In the genomic region with DNA sequence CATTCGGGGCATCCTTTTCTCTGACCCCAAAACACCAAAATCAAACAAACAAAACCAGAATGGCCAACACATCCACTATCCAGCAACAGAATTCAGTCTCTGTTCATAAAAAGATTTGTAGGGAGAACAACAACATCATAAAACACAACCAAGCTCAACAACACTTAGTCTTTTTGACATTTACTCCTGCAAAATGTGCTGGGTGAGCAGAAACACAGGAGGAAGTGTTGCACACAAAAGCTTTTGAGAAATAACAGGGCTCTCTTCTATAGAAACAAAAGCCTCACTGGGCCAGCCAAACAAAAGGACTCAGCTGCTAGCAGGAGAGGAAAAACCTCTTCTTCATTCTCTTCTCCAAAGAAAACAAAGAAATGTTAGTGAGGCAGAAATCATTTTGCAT, we compare ENCODE assay signal across 13 cellular contexts.
DNase-seq lines count a peak whose midpoint lies in the region; ATAC-seq lines count a peak whose summit lies in the region.
"Had no signal": no experiment of that assay in that cellular context is flagged by ENCODE, and none has a peak within 500 bp of the region (broad histone marks: within the 10 kb centered on the region; RNA-seq: fewer than 3 reads in every experiment).

No MANE protein-coding gene starts in this region.

- peak; percentile 18 for DNase-seq in NCI-H1417 treated with DMSO at 0.1 percent for 48 hours (lab: John Stamatoyannopoulos, UW)
- peak; percentile 13 for DNase-seq in brain pericyte (ENCODE audit: low read depth, low spot score)
- DNase-seq in inferior parietal cortex (ENCODE audit: extremely low spot score), result peak; percentile 70
- DNase-seq in smooth muscle cell of the brain vasculature (ENCODE audit: low read depth, low spot score), result peak; percentile 32
- DNase-seq in activated CD8-positive, alpha-beta T cell treated with anti-CD3 and anti-CD28 coated beads, Interleukin-2, amount 10 ng/mL, durations not matched to agents 7 days and 5 days, result no peak
- DNase-seq in naive thymus-derived CD4-positive, alpha-beta T cell, result no peak
- DNase-seq: activated CD4-positive, alpha-beta T cell treated with anti-CD3 and anti-CD28 coated beads for 48 hours; activated T-cell treated with anti-CD3 and anti-CD28 coated beads, Interleukin-2, amount 50 U/mL, for 1 hour; NCI-H1436 treated with DMSO at 0.1 percent for 48 hours; NCI-H524 treated with DMSO at 0.1 percent for 48 hours; T-helper 17 cell had no signal

- H3K27me3 Mint-ChIP-seq in activated CD8-positive, alpha-beta T cell treated with anti-CD3 and anti-CD28 coated beads, Interleukin-2, amount 10 ng/mL, durations not matched to agents 7 days and 5 days (ENCODE audit: low read depth), result no peaks in the 10 kb centered on the region
- H3K27me3 Mint-ChIP-seq in naive thymus-derived CD4-positive, alpha-beta T cell, result no peaks in the 10 kb centered on the region
- H3K27me3 Mint-ChIP-seq: T-helper 17 cell had no signal

- no peaks in the 10 kb centered on the region for H3K4me1 Mint-ChIP-seq in activated CD8-positive, alpha-beta T cell treated with anti-CD3 and anti-CD28 coated beads, Interleukin-2, amount 10 ng/mL, durations not matched to agents 7 days and 5 days (ENCODE audit: low read depth)
- H3K4me1 Mint-ChIP-seq in naive thymus-derived CD4-positive, alpha-beta T cell, result no peaks in the 10 kb centered on the region
- H3K4me1 Mint-ChIP-seq: CD14-positive monocyte, T-helper 17 cell had no signal

- no peaks in the 10 kb centered on the region for H3K36me3 Mint-ChIP-seq in activated CD8-positive, alpha-beta T cell treated with anti-CD3 and anti-CD28 coated beads, Interleukin-2, amount 10 ng/mL, durations not matched to agents 7 days and 5 days (ENCODE audit: low read depth)
- H3K36me3 Mint-ChIP-seq in naive thymus-derived CD4-positive, alpha-beta T cell, result no peaks in the 10 kb centered on the region
- H3K36me3 Mint-ChIP-seq: CD14-positive monocyte had no signal

- H3K27ac ChIP-seq in naive thymus-derived CD4-positive, alpha-beta T cell (ENCODE audit: low read depth, low read length), result no peak overlapping the region

- intact Hi-C loops in naive thymus-derived CD4-positive, alpha-beta T cell (cut with micrococcal nuclease), result no loop called here

- H3K9me3 Mint-ChIP-seq in activated CD8-positive, alpha-beta T cell treated with anti-CD3 and anti-CD28 coated beads, Interleukin-2, amount 10 ng/mL, durations not matched to agents 7 days and 5 days (ENCODE audit: insufficient read depth), result peaks cover 4% of the 10 kb centered on the region
- H3K9me3 Mint-ChIP-seq in naive thymus-derived CD4-positive, alpha-beta T cell, result peaks cover 0 to 23% (median 2%) of the 10 kb centered on the region in 11 donors

- no peaks in the 10 kb centered on the region for H3K36me3 ChIP-seq in naive thymus-derived CD4-positive, alpha-beta T cell (ENCODE audit: control insufficient read depth in 2 of 3, insufficient read depth in 3 of 3, low read length in 3 of 3)

- POLR2A ChIA-PET in activated CD8-positive, alpha-beta T cell treated with anti-CD3 and anti-CD28 coated beads, Interleukin-2, amount 10 ng/mL, durations not matched to agents 7 days and 5 days (lab: Charles Lee), result no interaction called here
- POLR2A ChIA-PET in naive thymus-derived CD4-positive, alpha-beta T cell (lab: Charles Lee), result interaction anchor here (0.7 kb wide), 1 partner anchor 1168 kb away, joined by 3 read pairs; no protein-coding TSS in a partner anchor

- CTCF ChIA-PET in activated CD8-positive, alpha-beta T cell treated with anti-CD3 and anti-CD28 coated beads, Interleukin-2, amount 10 ng/mL, durations not matched to agents 7 days and 5 days (lab: Charles Lee), result interaction anchor here (1.0 kb wide), 1 partner anchor 10 kb away, joined by 3 read pairs; no protein-coding TSS in a partner anchor
- CTCF ChIA-PET in naive thymus-derived CD4-positive, alpha-beta T cell (lab: Charles Lee), result no interaction called here

- no peak for ATAC-seq in activated CD8-positive, alpha-beta T cell treated with anti-CD3 and anti-CD28 coated beads, Interleukin-2, amount 10 ng/mL, durations not matched to agents 7 days and 5 days
- no peak for ATAC-seq in naive thymus-derived CD4-positive, alpha-beta T cell
- no peak for ATAC-seq in GM21825 (IDR thresholded peaks at IDR 0.05; ENCODE audit: unreplicated experiment)
- ATAC-seq: T-helper 17 cell had no signal

- no peak overlapping the region for H3K27ac Mint-ChIP-seq in activated CD8-positive, alpha-beta T cell treated with anti-CD3 and anti-CD28 coated beads, Interleukin-2, amount 10 ng/mL, durations not matched to agents 7 days and 5 days
- H3K27ac Mint-ChIP-seq in naive thymus-derived CD4-positive, alpha-beta T cell, result no peak overlapping the region
- H3K27ac Mint-ChIP-seq: CD14-positive monocyte, T-helper 17 cell had no signal

- H3K4me3 ChIP-seq in naive thymus-derived CD4-positive, alpha-beta T cell (ENCODE audit: low read length), result no peak overlapping the region

- H3K27me3 ChIP-seq in naive thymus-derived CD4-positive, alpha-beta T cell (ENCODE audit: control insufficient read depth in 2 of 2, insufficient read depth in 2 of 2, low read length in 2 of 2), result no peaks in the 10 kb centered on the region

- no peaks in the 10 kb centered on the region for H3K4me1 ChIP-seq in naive thymus-derived CD4-positive, alpha-beta T cell (ENCODE audit: control insufficient read depth in 2 of 2, insufficient read depth in 2 of 2, low read length in 2 of 2)

- no peak overlapping the region for H3K4me3 Mint-ChIP-seq in activated CD8-positive, alpha-beta T cell treated with anti-CD3 and anti-CD28 coated beads, Interleukin-2, amount 10 ng/mL, durations not matched to agents 7 days and 5 days
- H3K4me3 Mint-ChIP-seq in naive thymus-derived CD4-positive, alpha-beta T cell, result no peak overlapping the region
- H3K4me3 Mint-ChIP-seq: CD14-positive monocyte, T-helper 17 cell had no signal

- H3K9me3 ChIP-seq in naive thymus-derived CD4-positive, alpha-beta T cell (ENCODE audit: control insufficient read depth in 2 of 3, low read length in 3 of 3), result no peaks in the 10 kb centered on the region

Comparison
In these comparisons a context has a peak if more than half of its experiments do, and no peak if none do; other contexts are left out.
1. DNase-seq: peak in NCI-H1417 treated with DMSO at 0.1 percent for 48 hours (single experiment), brain pericyte (single experiment), inferior parietal cortex (single experiment) and smooth muscle cell of the brain vasculature (single experiment); none in activated CD8-positive, alpha-beta T cell treated with anti-CD3 and anti-CD28 coated beads, Interleukin-2, amount 10 ng/mL, durations not matched to agents 7 days and 5 days (single experiment) and naive thymus-derived CD4-positive, alpha-beta T cell (0 of 9).